In genomic region chr4:111136438-111136837, GRCh38 we compare ENCODE assay signal across 12 cellular contexts.
DNase-seq lines count a peak whose midpoint lies in the region; TF ChIP-seq lines count a peak whose summit lies in the region.
"Had no signal": no experiment of that assay in that cellular context is flagged by ENCODE, and none has a peak within 500 bp of the region (broad histone marks: within the 10 kb centered on the region; RNA-seq: fewer than 3 reads in every experiment).

No MANE protein-coding gene starts in this region.

- no peaks in the 10 kb centered on the region for H3K9me3 Mint-ChIP-seq in progenitor cell of endocrine pancreas (ENCODE audit: low read depth)
- H3K9me3 Mint-ChIP-seq: T-helper 1 cell treated with Interleukin-12 subunit alpha and Interleukin-12 subunit beta and Interleukin-4 antibody, amounts not matched to agents 30 μg/mL and 1 μg/mL, for 36 hours had no signal

- no peaks in the 10 kb centered on the region for H3K27me3 Mint-ChIP-seq in progenitor cell of endocrine pancreas

- H3K4me3 Mint-ChIP-seq in progenitor cell of endocrine pancreas (ENCODE audit: low read depth): no peak overlapping the region
- H3K4me3 Mint-ChIP-seq: T-helper 1 cell treated with Interleukin-12 subunit alpha and Interleukin-12 subunit beta and Interleukin-4 antibody, amounts not matched to agents 30 μg/mL and 1 μg/mL, for 36 hours had no signal

- no peaks in the 10 kb centered on the region for H3K4me1 Mint-ChIP-seq in progenitor cell of endocrine pancreas (ENCODE audit: low read depth)

- peak; percentile 0 for DNase-seq in DMS 273 (lab: John Stamatoyannopoulos, UW; ENCODE audit: unreplicated experiment)
- DNase-seq in DMS 273 treated with DMSO at 0.1 percent for 48 hours (lab: John Stamatoyannopoulos, UW): no peak
- peak; percentile 16 to 30 for DNase-seq in NCI-H446 (lab: John Stamatoyannopoulos, UW)
- peak; percentile 20 for DNase-seq in choroid plexus epithelial cell (ENCODE audit: low read depth)
- DNase-seq in progenitor cell of endocrine pancreas (ENCODE audit: low spot score, unreplicated experiment): no peak
- no peak for DNase-seq in DMS79 (lab: John Stamatoyannopoulos, UW)
- DNase-seq in NCI-H2081 (lab: John Stamatoyannopoulos, UW): no peak
- DNase-seq in NOMO-1 treated with DMSO at 0.1 percent for 48 hours (lab: John Stamatoyannopoulos, UW; ENCODE audit: unreplicated experiment): no peak
- DNase-seq: amygdala, lower lobe of right lung, NCI-H2171 treated with DMSO at 0.1 percent for 48 hours had no signal

- TF ChIP-seq CTCF in choroid plexus epithelial cell (conservative IDR thresholded peaks at IDR 0.05; ENCODE audit: low read depth, low read length) (peak; percentile 8), progenitor cell of endocrine pancreas (IDR thresholded peaks at IDR 0.05; ENCODE audit: unreplicated experiment) (peak; percentile 32)

- H3K4me3 ChIP-seq in choroid plexus epithelial cell (ENCODE audit: low read depth, low read length): no peak overlapping the region
- H3K4me3 ChIP-seq: lower lobe of right lung had no signal

- peaks cover 1% of the 10 kb centered on the region for H3K36me3 Mint-ChIP-seq in progenitor cell of endocrine pancreas (ENCODE audit: insufficient read depth)

- no peak overlapping the region for H3K27ac Mint-ChIP-seq in progenitor cell of endocrine pancreas
- H3K27ac Mint-ChIP-seq: T-helper 1 cell treated with Interleukin-12 subunit alpha and Interleukin-12 subunit beta and Interleukin-4 antibody, amounts not matched to agents 30 μg/mL and 1 μg/mL, for 36 hours had no signal

Comparison
In these comparisons a context has a peak if more than half of its experiments do, and no peak if none do; other contexts are left out.
1. DNase-seq: peak in DMS 273 (single experiment), NCI-H446 (2 of 2) and choroid plexus epithelial cell (single experiment); none in DMS 273 treated with DMSO at 0.1 percent for 48 hours (single experiment), progenitor cell of endocrine pancreas (single experiment), DMS79 (single experiment), NCI-H2081 (0 of 2) and NOMO-1 treated with DMSO at 0.1 percent for 48 hours (single experiment).